Comparison of ENCODE assay signal across 9 cellular contexts in the genomic region with DNA sequence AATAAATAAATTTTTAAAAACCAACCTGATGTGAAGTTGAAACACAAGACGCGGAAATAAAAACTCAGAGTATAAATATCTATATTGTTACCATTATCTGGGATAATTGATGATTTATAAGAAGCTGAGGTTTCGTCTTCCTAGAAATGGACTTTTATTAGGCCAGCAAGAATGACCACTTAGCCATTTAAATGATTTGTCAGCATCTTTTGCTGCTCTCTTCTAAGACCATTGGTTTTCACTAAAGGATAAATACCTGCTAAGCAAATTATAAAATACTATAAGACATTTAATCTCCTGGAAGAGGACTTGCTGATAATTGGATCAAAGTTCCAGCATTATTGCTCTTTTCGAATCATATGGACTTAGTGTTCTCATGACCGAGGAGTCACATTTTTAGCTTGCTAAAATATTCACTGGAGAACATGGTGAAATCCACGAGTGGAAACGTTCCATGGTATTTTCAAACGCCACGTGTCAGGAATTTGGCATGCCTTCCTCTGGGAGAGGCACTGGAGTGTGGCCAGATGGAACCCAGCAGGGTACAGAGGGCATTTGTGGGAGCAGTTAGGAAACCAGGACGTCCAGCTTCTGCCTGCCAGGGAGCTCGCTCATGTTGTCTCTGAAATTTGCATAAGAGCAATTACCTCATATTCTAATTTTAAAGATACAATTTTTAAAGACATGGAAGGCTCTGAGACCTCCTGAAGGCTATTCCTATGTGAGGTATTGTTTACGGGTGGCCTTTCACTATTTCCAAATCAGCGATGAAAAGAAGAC. TPM values are rescaled to one million over a fixed set of nuclear protein-coding genes. Genes with fewer than 3 reads are reported as not detected.
A peak's percentile ranks its signal among the peaks of the same experiment; 100 is the strongest.
DNase-seq lines count a peak whose midpoint lies in the region; ATAC-seq and TF ChIP-seq lines count a peak whose summit lies in the region.
"Had no signal": no experiment of that assay in that cellular context is flagged by ENCODE, and none has a peak within 500 bp of the region (broad histone marks: within the 10 kb centered on the region; RNA-seq: fewer than 3 reads in every experiment).

No MANE protein-coding gene starts in this region.

- no peaks in the 10 kb centered on the region for H3K4me1 ChIP-seq in aorta (ENCODE audit: control insufficient read depth in 1 of 2, insufficient read depth in 2 of 2, low read length in 2 of 2)

- intact Hi-C loops in Right ventricle myocardium inferior (cut with DNase I) (no loop called here), cardiac septum (cut with DNase I) (no loop called here), aorta (cut with DNase I) (loop anchor here (5.0 to 10.0 kb wide), 2 partner anchors 42 to 124 kb away; partner anchors contain the start of gene TNFAIP8 (in 1 of the 2))

- H3K27me3 ChIP-seq in aorta (ENCODE audit: control insufficient read depth in 1 of 2, insufficient read depth in 2 of 2, low read length in 1 of 2) = no peaks in the 10 kb centered on the region

- H3K27ac ChIP-seq in coronary artery (peak overlapping the region; percentile 61 to 79), aorta (ENCODE audit: low read depth in 1 of 2, low read length in 2 of 2) (no peak overlapping the region)
- H3K27ac ChIP-seq: C4-2B had no signal

- DNase-seq in Right ventricle myocardium inferior (ENCODE audit: missing footprints) (no peak), cardiac septum (ENCODE audit: low spot score) (no peak), coronary artery (ENCODE audit: low spot score) (peak; percentile 94), mucosa of gallbladder (ENCODE audit: low spot score) (peak; percentile 69), aorta (peak; percentile 74 to 81), H4 (ENCODE audit: low spot score) (no peak), dermis blood vessel endothelial cell (no peak)

- peak overlapping the region; percentile 11 for H3K4me3 ChIP-seq in coronary artery
- H3K4me3 ChIP-seq in aorta (ENCODE audit: low read length in 2 of 2) = no peak overlapping the region

- WGBS in aorta, 2 donors = 30 to 31% methylated on average over 13 of the region's 13 CpGs

- TF ChIP-seq CTCF in coronary artery (IDR thresholded peaks at IDR 0.05) = no peak

- H3K9me3 ChIP-seq in aorta (ENCODE audit: control insufficient read depth, low read length) = no peaks in the 10 kb centered on the region

- peaks cover 0 to 3% of the 10 kb centered on the region in 2 donors for H3K36me3 ChIP-seq in aorta (ENCODE audit: control insufficient read depth in 1 of 2, insufficient read depth in 2 of 2, low read length in 1 of 2)

- peak; percentile 88 for ATAC-seq in Right ventricle myocardium inferior
- peak; percentile 85 for ATAC-seq in aorta (ENCODE audit: low FRiP score)
- no peak for ATAC-seq in GM19328 (IDR thresholded peaks at IDR 0.05; ENCODE audit: unreplicated experiment)

RNA-seq across cellular contexts. Expression of gene TNFAIP8, which starts 43.1 kb away (rescaled TPM):
- 17.8 TPM for total RNA-seq in Right ventricle myocardium inferior
- total RNA-seq in cardiac septum = 2.6 TPM
- 17.1 TPM for total RNA-seq in mucosa of gallbladder
- 10 to 100 TPM; 17.8 to 26.9 TPM for total RNA-seq in aorta
- 10 to 100 TPM; 13.7 to 32.2 TPM for polyA plus RNA-seq in aorta
- total RNA-seq in H4 (2014; rRNA removed; shearing (Covaris generic)) = 7.6 and 16.5 TPM in 2 replicates
- 13.6 and 15.9 TPM in 2 replicates for total RNA-seq in dermis blood vessel endothelial cell

RNA-seq across cellular contexts. Expression of gene HSD17B4, which starts 53.4 kb away (rescaled TPM):
- total RNA-seq in Right ventricle myocardium inferior (297 TPM), cardiac septum (189 TPM), mucosa of gallbladder (379 TPM), aorta (100 to 1,000 TPM; 138 to 157 TPM), dermis blood vessel endothelial cell (148 and 206 TPM in 2 replicates)
- 100 to 1,000 TPM; 170 to 172 TPM for polyA plus RNA-seq in aorta
- total RNA-seq in H4 (2014; rRNA removed; shearing (Covaris generic)) = 319 and 381 TPM in 2 replicates

Comparison
In these comparisons a context has a peak if more than half of its experiments do, and no peak if none do; other contexts are left out.
1. DNase-seq: peak in coronary artery (single experiment), mucosa of gallbladder (single experiment) and aorta (2 of 2); none in Right ventricle myocardium inferior (single experiment), cardiac septum (single experiment), H4 (single experiment) and dermis blood vessel endothelial cell (single experiment).
2. H3K27ac ChIP-seq: peak in coronary artery (2 of 2); none in aorta (0 of 2).
3. intact Hi-C loops: an anchor here in aorta (5.0 to 10.0 kb wide); none called in Right ventricle myocardium inferior and cardiac septum.